Comparison of ENCODE assay signal across 1 cellular context in genomic region chr6:107116328-107116892, GRCh38.
TF ChIP-seq lines count a peak whose summit lies in the region.

No MANE protein-coding gene starts in this region.

TF ChIP-seq in HEK293, 187 proteins besides CTCF, POLR2A, EP300 and RAD21 (continued from another document):
- TF ChIP-seq, protein P1, sequence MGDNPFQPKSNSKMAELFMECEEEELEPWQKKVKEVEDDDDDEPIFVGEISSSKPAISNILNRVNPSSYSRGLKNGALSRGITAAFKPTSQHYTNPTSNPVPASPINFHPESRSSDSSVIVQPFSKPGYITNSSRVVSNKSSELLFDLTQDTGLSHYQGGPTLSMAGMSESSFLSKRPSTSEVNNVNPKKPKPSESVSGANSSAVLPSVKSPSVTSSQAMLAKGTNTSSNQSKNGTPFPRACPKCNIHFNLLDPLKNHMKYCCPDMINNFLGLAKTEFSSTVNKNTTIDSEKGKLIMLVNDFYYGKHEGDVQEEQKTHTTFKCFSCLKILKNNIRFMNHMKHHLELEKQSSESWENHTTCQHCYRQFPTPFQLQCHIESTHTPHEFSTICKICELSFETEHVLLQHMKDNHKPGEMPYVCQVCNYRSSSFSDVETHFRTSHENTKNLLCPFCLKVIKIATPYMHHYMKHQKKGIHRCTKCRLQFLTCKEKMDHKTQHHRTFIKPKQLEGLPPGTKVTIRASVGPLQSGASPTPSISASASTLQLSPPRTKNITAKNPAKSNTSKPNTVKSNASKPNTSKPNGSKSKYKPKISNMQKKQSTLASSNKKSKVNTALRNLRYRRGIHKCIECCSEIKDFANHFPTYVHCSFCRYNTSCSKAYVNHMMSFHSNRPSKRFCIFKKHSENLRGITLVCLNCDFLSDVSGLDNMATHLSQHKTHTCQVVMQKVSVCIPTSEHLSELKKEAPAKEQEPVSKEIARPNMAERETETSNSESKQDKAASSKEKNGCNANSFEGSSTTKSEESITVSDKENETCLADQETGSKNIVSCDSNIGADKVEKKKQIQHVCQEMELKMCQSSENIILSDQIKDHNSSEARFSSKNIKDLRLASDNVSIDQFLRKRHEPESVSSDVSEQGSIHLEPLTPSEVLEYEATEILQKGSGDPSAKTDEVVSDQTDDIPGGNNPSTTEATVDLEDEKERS (tag by site-specific recombination; IDR thresholded peaks at IDR 0.05) = no peak
- TF ChIP-seq ZNF239 (tag by site-specific recombination; IDR thresholded peaks at IDR 0.05) = no peak
- TF ChIP-seq ZNF544 (tag by site-specific recombination; IDR thresholded peaks at IDR 0.05) = no peak
- no peak for TF ChIP-seq ZBTB48 (tag by site-specific recombination; IDR thresholded peaks at IDR 0.05)
- TF ChIP-seq ZNF660 (tag by site-specific recombination; IDR thresholded peaks at IDR 0.05) = no peak
- TF ChIP-seq ZBTB17 (tag by site-specific recombination; IDR thresholded peaks at IDR 0.05) = peak; percentile 39
- TF ChIP-seq ZBTB44 (tag by site-specific recombination; IDR thresholded peaks at IDR 0.05) = peak; percentile 1; the same call in 1 of the 2 replicates
- no peak for TF ChIP-seq ZNF629 (tag by site-specific recombination; IDR thresholded peaks at IDR 0.05)
- no peak for TF ChIP-seq ZNF292 (tag by site-specific recombination; IDR thresholded peaks at IDR 0.05; ENCODE audit: borderline replicate concordance, low read depth)
- no peak for TF ChIP-seq KLF8 (tag by site-specific recombination; IDR thresholded peaks at IDR 0.05)
- TF ChIP-seq ZFHX2 (tag by site-specific recombination; conservative IDR thresholded peaks at IDR 0.05) = no peak
- TF ChIP-seq ZSCAN30 (tag by site-specific recombination; IDR thresholded peaks at IDR 0.05) = no peak
- peak; percentile 23; the same call in 1 of the 2 replicates for TF ChIP-seq GLIS1 (tag by site-specific recombination; IDR thresholded peaks at IDR 0.05)
- TF ChIP-seq ZNF626 (tag by site-specific recombination; IDR thresholded peaks at IDR 0.05) = no peak
- TF ChIP-seq ZNF776 (tag by site-specific recombination; IDR thresholded peaks at IDR 0.05; ENCODE audit: borderline replicate concordance) = no peak
- TF ChIP-seq ZNF366 (tag by site-specific recombination; conservative IDR thresholded peaks at IDR 0.05) = peak; percentile 77
- TF ChIP-seq KLF17 (tag by site-specific recombination; IDR thresholded peaks at IDR 0.05) = no peak
- TF ChIP-seq GFI1B (tag by site-specific recombination; IDR thresholded peaks at IDR 0.05) = no peak
- TF ChIP-seq ZNF174 (tag by site-specific recombination; IDR thresholded peaks at IDR 0.05) = no peak
- 0 out of 2 replicates have a peak, but pooled peaks have one; percentile 1 for TF ChIP-seq ZNF654 (tag by site-specific recombination; IDR thresholded peaks at IDR 0.05; ENCODE audit: low read depth)
- no peak for TF ChIP-seq ZNF501 (tag by site-specific recombination; IDR thresholded peaks at IDR 0.05)
- no peak for TF ChIP-seq ZNF521 (tag by site-specific recombination; IDR thresholded peaks at IDR 0.05)
